20 cellular contexts compared by ENCODE assay signal in the genomic region with DNA sequence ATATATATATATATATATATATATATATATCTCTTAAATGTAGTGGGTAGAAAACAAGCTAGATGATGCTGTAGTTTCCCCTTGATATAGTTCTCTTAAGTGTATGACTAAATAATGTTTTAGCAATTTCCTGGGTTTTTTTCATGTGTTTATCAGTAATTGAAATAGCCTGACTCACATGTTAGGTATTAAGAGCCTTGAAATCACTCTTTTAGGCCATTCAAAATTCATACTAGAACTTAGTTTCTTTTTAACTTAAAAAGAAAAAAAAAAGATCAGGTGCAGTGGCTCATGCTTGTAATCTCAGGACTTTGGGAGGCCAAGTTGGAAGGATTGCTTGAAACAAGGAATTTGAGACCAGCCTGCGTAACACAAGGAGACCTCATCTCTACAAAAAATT. TPM values are rescaled to one million over a fixed set of nuclear protein-coding genes. Genes with fewer than 3 reads are reported as not detected.
A peak's percentile ranks its signal among the peaks of the same experiment; 100 is the strongest.
DNase-seq lines count a peak whose midpoint lies in the region; ATAC-seq and TF ChIP-seq lines count a peak whose summit lies in the region.
"Had no signal": no experiment of that assay in that cellular context is flagged by ENCODE, and none has a peak within 500 bp of the region (broad histone marks: within the 10 kb centered on the region; RNA-seq: fewer than 3 reads in every experiment).

No MANE protein-coding gene starts in this region.

- H4K20me1 ChIP-seq in OCI-LY7 (ENCODE audit: insufficient read depth, low read length) = no peaks in the 10 kb centered on the region

- POLR2A ChIA-PET in OCI-LY7 (lab: Charles Lee) = interaction anchor here (0.6 to 1.4 kb wide), 3 partner anchors 9 to 423 kb away, joined by 3 to 5 read pairs (median 3); no protein-coding TSS in a partner anchor

- no peak overlapping the region for H3K4me2 ChIP-seq in OCI-LY7 (ENCODE audit: low read length)
- H3K4me2 ChIP-seq: hepatocyte had no signal

- H3K9me2 ChIP-seq in OCI-LY7 (ENCODE audit: insufficient read depth, low read length) = no peaks in the 10 kb centered on the region

- DNase-seq in HCEC 1CT (peak; percentile 79), amniotic epithelial cell (ENCODE audit: low read depth) (peak; percentile 84), fibroblast of villous mesenchyme (ENCODE audit: low read depth) (peak; percentile 40), OCI-LY7 (ENCODE audit: low spot score) (no peak), posterior vena cava (ENCODE audit: low spot score) (no peak)
- no peak for DNase-seq in activated naive CD8-positive, alpha-beta T cell treated with anti-CD3 and anti-CD28 coated beads for 36 hours
- DNase-seq: activated CD4-positive, CD25-positive, alpha-beta regulatory T cell; activated CD8-positive, alpha-beta T cell treated with anti-CD3 and anti-CD28 coated beads, Interleukin-2, amount 10 ng/mL, durations not matched to agents 7 days and 5 days; activated naive CD4-positive, alpha-beta T cell treated with anti-CD3 and anti-CD28 coated beads, Interleukin-2, amount 50 U/mL, for 16 hours; activated T-cell treated with anti-CD3 and anti-CD28 coated beads, Interleukin-2, amount 50 U/mL, for 4 hours; dorsolateral prefrontal cortex; kidney; NCI-H2029; NCI-H524; nephron progenitor cell; testis had no signal

- H3K4me1 ChIP-seq in OCI-LY7 (ENCODE audit: insufficient read depth, low read length, poor library complexity, severe bottlenecking) = no peaks in the 10 kb centered on the region
- H3K4me1 ChIP-seq: esophagus muscularis mucosa, testis had no signal

- no TSS peak for BruUV-seq in OCI-LY7 (replicated peaks; lab: Mats Ljungman, UMichigan)

- no peak overlapping the region for H2AFZ ChIP-seq in OCI-LY7 (ENCODE audit: low read length)
- H2AFZ ChIP-seq: hepatocyte had no signal

- TF ChIP-seq CTCF in fibroblast of villous mesenchyme (IDR thresholded peaks at IDR 0.05; ENCODE audit: insufficient read depth, low read depth, low read length) (no peak), OCI-LY7 (conservative IDR thresholded peaks at IDR 0.05; ENCODE audit: low read length) (no peak)

- no peaks in the 10 kb centered on the region for H3K27me3 Mint-ChIP-seq in activated naive CD8-positive, alpha-beta T cell treated with anti-CD3 and anti-CD28 coated beads for 36 hours

- no peaks in the 10 kb centered on the region for H3K79me2 ChIP-seq in OCI-LY7 (ENCODE audit: insufficient read depth, low read depth, low read length)
- H3K79me2 ChIP-seq: hepatocyte had no signal

- no peaks in the 10 kb centered on the region for H3K9me3 Mint-ChIP-seq in activated naive CD8-positive, alpha-beta T cell treated with anti-CD3 and anti-CD28 coated beads for 36 hours
- H3K9me3 Mint-ChIP-seq: activated T-cell treated with anti-CD3 and anti-CD28 coated beads, Interleukin-2, amount 50 U/mL, for 4 hours; nephron progenitor cell; T-helper 1 cell treated with Interleukin-12 subunit alpha and Interleukin-12 subunit beta and Interleukin-4 antibody, amounts not matched to agents 30 μg/mL and 1 μg/mL, for 36 hours had no signal

- ATAC-seq in GM18520 (IDR thresholded peaks at IDR 0.05; ENCODE audit: unreplicated experiment) = no peak
- ATAC-seq: activated CD8-positive, alpha-beta T cell treated with anti-CD3 and anti-CD28 coated beads, Interleukin-2, amount 10 ng/mL, durations not matched to agents 7 days and 5 days; activated T-cell treated with anti-CD3 and anti-CD28 coated beads, Interleukin-2, amount 50 U/mL, for 4 hours had no signal

- H3K4me3 ChIP-seq in fibroblast of villous mesenchyme (ENCODE audit: low read depth, low read length) = no peak overlapping the region
- H3K4me3 ChIP-seq in OCI-LY7 (ENCODE audit: low read depth, low read length, poor library complexity, severe bottlenecking) = no peak overlapping the region
- H3K4me3 ChIP-seq: dorsolateral prefrontal cortex, esophagus muscularis mucosa, hepatocyte, testis had no signal

- intact Hi-C loops in OCI-LY7 (cut with micrococcal nuclease; ENCODE audit: unreplicated experiment) (no loop called here), posterior vena cava (cut with DNase I) (no loop called here)

- H3K27ac ChIP-seq in OCI-LY7 (ENCODE audit: low read depth, low read length, poor library complexity, severe bottlenecking) = no peak overlapping the region
- H3K27ac ChIP-seq: dorsolateral prefrontal cortex, esophagus muscularis mucosa, hepatocyte, testis had no signal

- H3K4me3 Mint-ChIP-seq in activated naive CD8-positive, alpha-beta T cell treated with anti-CD3 and anti-CD28 coated beads for 36 hours = no peak overlapping the region
- H3K4me3 Mint-ChIP-seq: activated CD8-positive, alpha-beta T cell treated with anti-CD3 and anti-CD28 coated beads, Interleukin-2, amount 10 ng/mL, durations not matched to agents 7 days and 5 days; activated T-cell treated with anti-CD3 and anti-CD28 coated beads, Interleukin-2, amount 50 U/mL, for 4 hours; nephron progenitor cell; T-helper 1 cell treated with Interleukin-12 subunit alpha and Interleukin-12 subunit beta and Interleukin-4 antibody, amounts not matched to agents 30 μg/mL and 1 μg/mL, for 36 hours had no signal

- H3K4me1 Mint-ChIP-seq in activated naive CD8-positive, alpha-beta T cell treated with anti-CD3 and anti-CD28 coated beads for 36 hours = no peaks in the 10 kb centered on the region
- H3K4me1 Mint-ChIP-seq: nephron progenitor cell had no signal

- no peaks in the 10 kb centered on the region for H3K9me3 ChIP-seq in OCI-LY7 (ENCODE audit: low read length)
- H3K9me3 ChIP-seq: esophagus muscularis mucosa, testis had no signal

- H3K36me3 Mint-ChIP-seq in activated naive CD8-positive, alpha-beta T cell treated with anti-CD3 and anti-CD28 coated beads for 36 hours = peaks cover 11% of the 10 kb centered on the region

- CTCF ChIA-PET in OCI-LY7 (lab: Charles Lee; ENCODE audit: unreplicated experiment) = no interaction called here

- H3K36me3 ChIP-seq in OCI-LY7 (ENCODE audit: insufficient read depth, low read length) = peaks cover 76% of the 10 kb centered on the region

- no peak overlapping the region for H3K27ac Mint-ChIP-seq in activated naive CD8-positive, alpha-beta T cell treated with anti-CD3 and anti-CD28 coated beads for 36 hours
- H3K27ac Mint-ChIP-seq: activated CD8-positive, alpha-beta T cell treated with anti-CD3 and anti-CD28 coated beads, Interleukin-2, amount 10 ng/mL, durations not matched to agents 7 days and 5 days; nephron progenitor cell; T-helper 1 cell treated with Interleukin-12 subunit alpha and Interleukin-12 subunit beta and Interleukin-4 antibody, amounts not matched to agents 30 μg/mL and 1 μg/mL, for 36 hours had no signal

RNA-seq across cellular contexts. Expression of gene NKX2-4, which starts 44.1 kb away (rescaled TPM):
- total RNA-seq in fibroblast of villous mesenchyme (not detected in 2 replicates), OCI-LY7 (2022) (not detected in 2 replicates), posterior vena cava (not detected)
- total RNA-seq in activated naive CD8-positive, alpha-beta T cell treated with anti-CD3 and anti-CD28 coated beads for 36 hours = not detected
- not detected in 2 replicates for total RNA-seq in OCI-LY7 (2014; rRNA removed; shearing (Covaris generic))
- total RNA-seq: activated CD8-positive, alpha-beta T cell treated with anti-CD3 and anti-CD28 coated beads, Interleukin-2, amount 10 ng/mL, durations not matched to agents 7 days and 5 days; activated T-cell treated with anti-CD3 and anti-CD28 coated beads, Interleukin-2, amount 50 U/mL, for 4 hours; esophagus muscularis mucosa; hepatocyte; kidney had no signal

RNA-seq across cellular contexts. Expression of gene XRN2, which starts 50.1 kb away (rescaled TPM):
- total RNA-seq in fibroblast of villous mesenchyme = 71.8 and 90.2 TPM in 2 replicates
- total RNA-seq in activated naive CD8-positive, alpha-beta T cell treated with anti-CD3 and anti-CD28 coated beads for 36 hours = 10 to 100 TPM; 85.0 to 85.5 TPM
- total RNA-seq in OCI-LY7 (2014; rRNA removed; shearing (Covaris generic)) = 43.7 and 47.9 TPM in 2 replicates
- 47.9 and 50.3 TPM in 2 replicates for total RNA-seq in OCI-LY7 (2022)
- total RNA-seq in posterior vena cava = 10 to 100 TPM; 41.0 to 45.9 TPM

Comparison
In these comparisons a context has a peak if more than half of its experiments do, and no peak if none do; other contexts are left out.
1. DNase-seq: peak in HCEC 1CT (single experiment), amniotic epithelial cell (single experiment) and fibroblast of villous mesenchyme (single experiment); none in activated naive CD8-positive, alpha-beta T cell treated with anti-CD3 and anti-CD28 coated beads for 36 hours (single experiment), OCI-LY7 (single experiment) and posterior vena cava (single experiment).